21 cellular contexts compared by ENCODE assay signal in the genomic region with DNA sequence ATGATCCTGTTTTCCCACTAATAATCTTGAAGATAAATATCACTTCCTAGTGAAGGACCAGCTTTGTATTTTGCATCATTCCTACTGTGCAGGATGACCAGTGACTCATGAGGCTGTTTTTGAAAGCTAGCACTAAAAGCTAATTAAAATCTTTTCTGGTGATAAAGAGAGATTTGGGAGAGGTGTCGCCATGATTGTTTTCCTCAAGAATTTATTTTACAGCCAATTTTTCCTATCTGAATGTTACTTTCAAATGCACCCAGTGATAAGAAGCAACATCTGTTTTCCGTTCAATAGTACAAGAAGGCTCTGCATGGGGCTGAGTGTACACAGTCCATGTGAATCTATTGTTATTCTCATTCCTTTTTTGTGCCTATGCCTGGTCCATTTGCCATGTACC. TPM values are rescaled to one million over a fixed set of nuclear protein-coding genes. Genes with fewer than 3 reads are reported as not detected.
A peak's percentile ranks its signal among the peaks of the same experiment; 100 is the strongest.
DNase-seq lines count a peak whose midpoint lies in the region; ATAC-seq and TF ChIP-seq lines count a peak whose summit lies in the region.
"Had no signal": no experiment of that assay in that cellular context is flagged by ENCODE, and none has a peak within 500 bp of the region (broad histone marks: within the 10 kb centered on the region; RNA-seq: fewer than 3 reads in every experiment).

No MANE protein-coding gene starts in this region.

- no peaks in the 10 kb centered on the region for H4K20me1 ChIP-seq in neural cell (ENCODE audit: insufficient read depth)
- H4K20me1 ChIP-seq: BLaER1 treated with 17β-estradiol and CSF1 and Interleukin-3, amounts not matched to agents 10 nM and 100 nM had no signal

- H3K9ac ChIP-seq in neural cell (ENCODE audit: low read length): no peak overlapping the region
- H3K9ac ChIP-seq: BLaER1 treated with 17β-estradiol and CSF1 and Interleukin-3, amounts not matched to agents 10 nM and 100 nM had no signal

- H3K9me2 ChIP-seq in neural cell (ENCODE audit: insufficient read depth, low read length): no peaks in the 10 kb centered on the region

- H3K79me2 ChIP-seq in neural cell (replicated peaks; ENCODE audit: insufficient read depth, low read length): peaks cover 23% of the 10 kb centered on the region

- TF ChIP-seq EP300 in neural cell (conservative IDR thresholded peaks at IDR 0.05; ENCODE audit: poor library complexity, severe bottlenecking): no peak

- no peak for ATAC-seq in stimulated activated naive CD8-positive, alpha-beta T cell treated with anti-CD3 and anti-CD28 coated beads, Interleukin-15, amount 100 ng/mL, for 72 hours

- no peaks in the 10 kb centered on the region for H3K9me3 ChIP-seq in neural cell (ENCODE audit: low read length)
- no peaks in the 10 kb centered on the region for H3K9me3 ChIP-seq in uterus
- H3K9me3 ChIP-seq: BLaER1 treated with 17β-estradiol and CSF1 and Interleukin-3, amounts not matched to agents 10 nM and 100 nM had no signal

- DNase-seq in NCI-H345 treated with DMSO at 0.1 percent for 48 hours (lab: John Stamatoyannopoulos, UW; ENCODE audit: unreplicated experiment) (peak; percentile 17), NCI-H345 (lab: John Stamatoyannopoulos, UW) (no peak), fibroblast of the aortic adventitia (ENCODE audit: low read depth) (peak; percentile 68), uterus (no peak), COLO829 (ENCODE audit: low spot score) (no peak)
- DNase-seq in stimulated activated naive CD8-positive, alpha-beta T cell treated with anti-CD3 and anti-CD28 coated beads, Interleukin-15, amount 100 ng/mL, for 72 hours: no peak
- DNase-seq in activated naive CD4-positive, alpha-beta T cell treated with anti-CD3 and anti-CD28 coated beads, Interleukin-2, amount 10 ng/mL, durations not matched to agents 7 days and 5 days: no peak
- DNase-seq: COR-L47, DMS153, H7, KG1, NCI-H1048, NCI-H1694, NCI-H2107, NCI-H446, NCI-H748 treated with DMSO at 0.1 percent for 48 hours, PC-9 had no signal

- H3K4me3 ChIP-seq in fibroblast of the aortic adventitia (ENCODE audit: low read depth, low read length) (no peak overlapping the region), neural cell (ENCODE audit: low read length) (no peak overlapping the region), uterus (no peak overlapping the region)
- H3K4me3 ChIP-seq: BLaER1 treated with 17β-estradiol and CSF1 and Interleukin-3, amounts not matched to agents 10 nM and 100 nM; PC-9 had no signal

- CTCF ChIA-PET in activated naive CD4-positive, alpha-beta T cell treated with anti-CD3 and anti-CD28 coated beads, Interleukin-2, amount 10 ng/mL, durations not matched to agents 7 days and 5 days (lab: Charles Lee): interaction anchor here (0.7 kb wide), 1 partner anchor 147 kb away, joined by 3 read pairs; no protein-coding TSS in a partner anchor

- intact Hi-C loops in uterus (cut with DNase I; ENCODE audit: low total_unique reads): no loop called here

- H3K36me3 ChIP-seq in neural cell (ENCODE audit: insufficient read depth, low read length) (no peaks in the 10 kb centered on the region), uterus (no peaks in the 10 kb centered on the region)
- H3K36me3 ChIP-seq: BLaER1 treated with 17β-estradiol and CSF1 and Interleukin-3, amounts not matched to agents 10 nM and 100 nM had no signal

- no peak overlapping the region for H3K4me3 Mint-ChIP-seq in stimulated activated naive CD8-positive, alpha-beta T cell treated with anti-CD3 and anti-CD28 coated beads, Interleukin-15, amount 100 ng/mL, for 72 hours
- H3K4me3 Mint-ChIP-seq in activated naive CD4-positive, alpha-beta T cell treated with anti-CD3 and anti-CD28 coated beads, Interleukin-2, amount 10 ng/mL, durations not matched to agents 7 days and 5 days: no peak overlapping the region

- no peak for TF ChIP-seq RAD21 in neural cell (conservative IDR thresholded peaks at IDR 0.05)

- no peak overlapping the region for H3K27ac Mint-ChIP-seq in stimulated activated naive CD8-positive, alpha-beta T cell treated with anti-CD3 and anti-CD28 coated beads, Interleukin-15, amount 100 ng/mL, for 72 hours
- no peak overlapping the region for H3K27ac Mint-ChIP-seq in activated naive CD4-positive, alpha-beta T cell treated with anti-CD3 and anti-CD28 coated beads, Interleukin-2, amount 10 ng/mL, durations not matched to agents 7 days and 5 days

- no peak overlapping the region for H2AFZ ChIP-seq in neural cell (ENCODE audit: low read depth, low read length)
- H2AFZ ChIP-seq: PC-9 had no signal

- no peak overlapping the region for H3K4me2 ChIP-seq in neural cell (ENCODE audit: low read length)
- H3K4me2 ChIP-seq: BLaER1 treated with 17β-estradiol and CSF1 and Interleukin-3, amounts not matched to agents 10 nM and 100 nM; PC-9 had no signal

- peaks cover 6% of the 10 kb centered on the region for H3F3A ChIP-seq in neural cell (ENCODE audit: insufficient read depth, low read length, poor library complexity, severe bottlenecking)

- H3K27me3 Mint-ChIP-seq in stimulated activated naive CD8-positive, alpha-beta T cell treated with anti-CD3 and anti-CD28 coated beads, Interleukin-15, amount 100 ng/mL, for 72 hours: no peaks in the 10 kb centered on the region
- no peaks in the 10 kb centered on the region for H3K27me3 Mint-ChIP-seq in activated naive CD4-positive, alpha-beta T cell treated with anti-CD3 and anti-CD28 coated beads, Interleukin-2, amount 10 ng/mL, durations not matched to agents 7 days and 5 days

- no peaks in the 10 kb centered on the region for H3K4me1 Mint-ChIP-seq in stimulated activated naive CD8-positive, alpha-beta T cell treated with anti-CD3 and anti-CD28 coated beads, Interleukin-15, amount 100 ng/mL, for 72 hours
- no peaks in the 10 kb centered on the region for H3K4me1 Mint-ChIP-seq in activated naive CD4-positive, alpha-beta T cell treated with anti-CD3 and anti-CD28 coated beads, Interleukin-2, amount 10 ng/mL, durations not matched to agents 7 days and 5 days

- no peaks in the 10 kb centered on the region for H3K36me3 Mint-ChIP-seq in activated naive CD4-positive, alpha-beta T cell treated with anti-CD3 and anti-CD28 coated beads, Interleukin-2, amount 10 ng/mL, durations not matched to agents 7 days and 5 days

- TF ChIP-seq POLR2A in uterus (IDR thresholded peaks at IDR 0.05): no peak

- peaks cover 26 to 27% of the 10 kb centered on the region in 2 donors for H3K4me1 ChIP-seq in uterus
- H3K4me1 ChIP-seq: BLaER1 treated with 17β-estradiol and CSF1 and Interleukin-3, amounts not matched to agents 10 nM and 100 nM had no signal

- peak overlapping the region; percentile 67 for H3K27ac ChIP-seq in neural cell (ENCODE audit: low read length)
- peak overlapping the region; percentile 17 to 60 for H3K27ac ChIP-seq in uterus
- H3K27ac ChIP-seq: 22Rv1; BLaER1 treated with 17β-estradiol and CSF1 and Interleukin-3, amounts not matched to agents 10 nM and 100 nM; HL-60; PC-9 had no signal

- H3K27me3 ChIP-seq in neural cell (ENCODE audit: insufficient read depth, low read depth, low read length) (no peaks in the 10 kb centered on the region), uterus (no peaks in the 10 kb centered on the region)
- H3K27me3 ChIP-seq: BLaER1 treated with 17β-estradiol and CSF1 and Interleukin-3, amounts not matched to agents 10 nM and 100 nM had no signal

- no peaks in the 10 kb centered on the region for H3K9me3 Mint-ChIP-seq in stimulated activated naive CD8-positive, alpha-beta T cell treated with anti-CD3 and anti-CD28 coated beads, Interleukin-15, amount 100 ng/mL, for 72 hours
- H3K9me3 Mint-ChIP-seq in activated naive CD4-positive, alpha-beta T cell treated with anti-CD3 and anti-CD28 coated beads, Interleukin-2, amount 10 ng/mL, durations not matched to agents 7 days and 5 days: no peaks in the 10 kb centered on the region

- TF ChIP-seq CTCF in fibroblast of the aortic adventitia (IDR thresholded peaks at IDR 0.05; ENCODE audit: insufficient read depth, low read length) (no peak), neural cell (IDR thresholded peaks at IDR 0.05; ENCODE audit: poor library complexity, severe bottlenecking) (no peak), uterus (IDR thresholded peaks at IDR 0.05) (no peak)

TF ChIP-seq in neural cell, 6 proteins besides CTCF, POLR2A, EP300 and RAD21:
- no peak for TF ChIP-seq SMC3 (conservative IDR thresholded peaks at IDR 0.05; ENCODE audit: poor library complexity)
- TF ChIP-seq EZH2 (IDR thresholded peaks at IDR 0.05; ENCODE audit: borderline replicate concordance, insufficient read depth, low read length, poor library complexity, severe bottlenecking): no peak
- no peak for TF ChIP-seq TAF1 (IDR thresholded peaks at IDR 0.05; ENCODE audit: low read depth)
- no peak for TF ChIP-seq MXI1 (conservative IDR thresholded peaks at IDR 0.05; ENCODE audit: poor library complexity, severe bottlenecking)
- TF ChIP-seq POLR2AphosphoS5 (IDR thresholded peaks at IDR 0.05): no peak
- TF ChIP-seq, protein P1, sequence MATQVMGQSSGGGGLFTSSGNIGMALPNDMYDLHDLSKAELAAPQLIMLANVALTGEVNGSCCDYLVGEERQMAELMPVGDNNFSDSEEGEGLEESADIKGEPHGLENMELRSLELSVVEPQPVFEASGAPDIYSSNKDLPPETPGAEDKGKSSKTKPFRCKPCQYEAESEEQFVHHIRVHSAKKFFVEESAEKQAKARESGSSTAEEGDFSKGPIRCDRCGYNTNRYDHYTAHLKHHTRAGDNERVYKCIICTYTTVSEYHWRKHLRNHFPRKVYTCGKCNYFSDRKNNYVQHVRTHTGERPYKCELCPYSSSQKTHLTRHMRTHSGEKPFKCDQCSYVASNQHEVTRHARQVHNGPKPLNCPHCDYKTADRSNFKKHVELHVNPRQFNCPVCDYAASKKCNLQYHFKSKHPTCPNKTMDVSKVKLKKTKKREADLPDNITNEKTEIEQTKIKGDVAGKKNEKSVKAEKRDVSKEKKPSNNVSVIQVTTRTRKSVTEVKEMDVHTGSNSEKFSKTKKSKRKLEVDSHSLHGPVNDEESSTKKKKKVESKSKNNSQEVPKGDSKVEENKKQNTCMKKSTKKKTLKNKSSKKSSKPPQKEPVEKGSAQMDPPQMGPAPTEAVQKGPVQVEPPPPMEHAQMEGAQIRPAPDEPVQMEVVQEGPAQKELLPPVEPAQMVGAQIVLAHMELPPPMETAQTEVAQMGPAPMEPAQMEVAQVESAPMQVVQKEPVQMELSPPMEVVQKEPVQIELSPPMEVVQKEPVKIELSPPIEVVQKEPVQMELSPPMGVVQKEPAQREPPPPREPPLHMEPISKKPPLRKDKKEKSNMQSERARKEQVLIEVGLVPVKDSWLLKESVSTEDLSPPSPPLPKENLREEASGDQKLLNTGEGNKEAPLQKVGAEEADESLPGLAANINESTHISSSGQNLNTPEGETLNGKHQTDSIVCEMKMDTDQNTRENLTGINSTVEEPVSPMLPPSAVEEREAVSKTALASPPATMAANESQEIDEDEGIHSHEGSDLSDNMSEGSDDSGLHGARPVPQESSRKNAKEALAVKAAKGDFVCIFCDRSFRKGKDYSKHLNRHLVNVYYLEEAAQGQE (IDR thresholded peaks at IDR 0.05; ENCODE audit: borderline replicate concordance): no peak

RNA-seq across cellular contexts. Expression of a gene that starts 28.3 kb away (rescaled TPM):
- total RNA-seq in fibroblast of the aortic adventitia (ENCODE audit: low replicate concordance) (65.0 and 78.2 TPM in 2 replicates), uterus (100 to 1,000 TPM; 110 to 418 (median 233) TPM)
- 40.5 and 46.5 TPM in 2 replicates for polyA plus RNA-seq in neural cell
- 87.2 and 89.4 TPM in 2 replicates for polyA minus RNA-seq in neural cell

Comparison
In these comparisons a context has a peak if more than half of its experiments do, and no peak if none do; other contexts are left out.
1. DNase-seq: peak in NCI-H345 treated with DMSO at 0.1 percent for 48 hours (single experiment) and fibroblast of the aortic adventitia (single experiment); none in NCI-H345 (single experiment), uterus (0 of 2), stimulated activated naive CD8-positive, alpha-beta T cell treated with anti-CD3 and anti-CD28 coated beads, Interleukin-15, amount 100 ng/mL, for 72 hours (0 of 2), activated naive CD4-positive, alpha-beta T cell treated with anti-CD3 and anti-CD28 coated beads, Interleukin-2, amount 10 ng/mL, durations not matched to agents 7 days and 5 days (single experiment) and COLO829 (single experiment).